Comparison of ENCODE assay signal across 8 cellular contexts in genomic region chr7:25949672-25950487, GRCh38.
DNase-seq lines count a peak whose midpoint lies in the region; ATAC-seq and TF ChIP-seq lines count a peak whose summit lies in the region.

No MANE protein-coding gene starts in this region.

- H3K4me1 Mint-ChIP-seq in brain: peaks cover 46% of the 10 kb centered on the region

- peaks cover 7% of the 10 kb centered on the region for H3K4me1 ChIP-seq in mesendoderm (ENCODE audit: control insufficient read depth, low read depth, low read length)

- no peak overlapping the region for H2BK120ac ChIP-seq in mesendoderm (ENCODE audit: low read depth, low read length)

- H3K27ac ChIP-seq in HL-60 (replicated peaks): peak overlapping the region; percentile 46
- H3K27ac ChIP-seq in mesendoderm (ENCODE audit: low read depth, low read length): peak overlapping the region; percentile 65
- no peak overlapping the region for H3K27ac ChIP-seq in substantia nigra (ENCODE audit: low read depth, low read length, poor library complexity, severe bottlenecking)

- peaks cover 2% of the 10 kb centered on the region for H3K79me2 ChIP-seq in mesendoderm (ENCODE audit: control insufficient read depth, insufficient read depth, low read length)

- peak overlapping the region in 3 of 5 experiments; percentile 76 to 88 (median 83) for H3K27ac Mint-ChIP-seq in brain

- peaks cover 73% of the 10 kb centered on the region for H3K27me3 Mint-ChIP-seq in brain

- no peak overlapping the region for H2BK15ac ChIP-seq in mesendoderm (replicated peaks; ENCODE audit: low read depth)

- no peaks in the 10 kb centered on the region for H3K27me3 ChIP-seq in HL-60 (ENCODE audit: insufficient read depth, poor library complexity, severe bottlenecking)
- H3K27me3 ChIP-seq in mesendoderm (ENCODE audit: insufficient read depth, low read length, poor library complexity): no peaks in the 10 kb centered on the region

- DNase-seq in GM03348 (ENCODE audit: low spot score) (peak; percentile 17), HL-60 (ENCODE audit: low read depth in 1 of 2, low spot score in 1 of 2) (no peak), mesendoderm (peak; percentile 73), RKO (ENCODE audit: low spot score) (no peak), substantia nigra (lab: John Stamatoyannopoulos, UW) (no peak)

- H3K9ac ChIP-seq in mesendoderm (ENCODE audit: low read length): peak overlapping the region; percentile 91

- no peak for ATAC-seq in HG02870 (IDR thresholded peaks at IDR 0.05; ENCODE audit: unreplicated experiment)
- ATAC-seq in GM21717 (IDR thresholded peaks at IDR 0.05; ENCODE audit: unreplicated experiment): no peak

- peaks cover 0 to 12% (median 7%) of the 10 kb centered on the region in 5 experiments for H3K9me3 Mint-ChIP-seq in brain

- peak overlapping the region; percentile 82 for H3K4me3 ChIP-seq in HL-60 (replicated peaks; ENCODE audit: insufficient read depth, low read length)
- peak overlapping the region; percentile 95 for H3K4me3 ChIP-seq in mesendoderm (ENCODE audit: low read length)

- no peak overlapping the region for H3K23ac ChIP-seq in mesendoderm (ENCODE audit: low read length)

- H3K4ac ChIP-seq in mesendoderm (ENCODE audit: low read depth, low read length): peak overlapping the region; percentile 42

- peak overlapping the region; percentile 98 for H3K18ac ChIP-seq in mesendoderm (ENCODE audit: low read length)

- H4K5ac ChIP-seq in mesendoderm (ENCODE audit: low read length): no peak overlapping the region

- peak overlapping the region; percentile 84 for H3K4me2 ChIP-seq in mesendoderm (ENCODE audit: low read length)

- no peak overlapping the region for H4K8ac ChIP-seq in mesendoderm (ENCODE audit: low read depth, low read length)

- H3K56ac ChIP-seq in mesendoderm (ENCODE audit: low read length): peak overlapping the region; percentile 91

- no peak overlapping the region for H2AK5ac ChIP-seq in mesendoderm (ENCODE audit: low read length)

- peak overlapping the region; percentile 87 to 99 (median 94) for H3K4me3 Mint-ChIP-seq in brain

- H2BK5ac ChIP-seq in mesendoderm (ENCODE audit: low read length): no peak overlapping the region

- no peaks in the 10 kb centered on the region for H3K36me3 Mint-ChIP-seq in brain

- no peaks in the 10 kb centered on the region for H3K36me3 ChIP-seq in mesendoderm (ENCODE audit: control insufficient read depth, insufficient read depth, low read length)

- TF ChIP-seq CTCF in HL-60 (IDR thresholded peaks at IDR 0.05; ENCODE audit: insufficient read depth, low read length) (no peak), brain (conservative IDR thresholded peaks at IDR 0.05) (peak; percentile 18 to 20)

- no CpG with 5 or more reads among the region's 32 CpGs for WGBS in mesendoderm (ENCODE audit: extremely low coverage, insufficient coverage, low lambda C conversion rate)

- peaks cover 6% of the 10 kb centered on the region for H3K79me1 ChIP-seq in mesendoderm (ENCODE audit: low read length)

Comparison
In these comparisons a context has a peak if more than half of its experiments do, and no peak if none do; other contexts are left out.
1. DNase-seq: peak in GM03348 (single experiment) and mesendoderm (single experiment); none in HL-60 (0 of 2), RKO (single experiment) and substantia nigra (0 of 49).